ENCODE assay signal across 1 cellular context in genomic region chr16:21638573-21638975, GRCh38.
A peak's percentile ranks its signal among the peaks of the same experiment; 100 is the strongest.
TF ChIP-seq lines count a peak whose summit lies in the region.

No MANE protein-coding gene starts in this region.

TF ChIP-seq in HepG2, 621 proteins besides CTCF, POLR2A, EP300 and RAD21 (continued from another document and continues in another):
- TF ChIP-seq, protein P1, sequence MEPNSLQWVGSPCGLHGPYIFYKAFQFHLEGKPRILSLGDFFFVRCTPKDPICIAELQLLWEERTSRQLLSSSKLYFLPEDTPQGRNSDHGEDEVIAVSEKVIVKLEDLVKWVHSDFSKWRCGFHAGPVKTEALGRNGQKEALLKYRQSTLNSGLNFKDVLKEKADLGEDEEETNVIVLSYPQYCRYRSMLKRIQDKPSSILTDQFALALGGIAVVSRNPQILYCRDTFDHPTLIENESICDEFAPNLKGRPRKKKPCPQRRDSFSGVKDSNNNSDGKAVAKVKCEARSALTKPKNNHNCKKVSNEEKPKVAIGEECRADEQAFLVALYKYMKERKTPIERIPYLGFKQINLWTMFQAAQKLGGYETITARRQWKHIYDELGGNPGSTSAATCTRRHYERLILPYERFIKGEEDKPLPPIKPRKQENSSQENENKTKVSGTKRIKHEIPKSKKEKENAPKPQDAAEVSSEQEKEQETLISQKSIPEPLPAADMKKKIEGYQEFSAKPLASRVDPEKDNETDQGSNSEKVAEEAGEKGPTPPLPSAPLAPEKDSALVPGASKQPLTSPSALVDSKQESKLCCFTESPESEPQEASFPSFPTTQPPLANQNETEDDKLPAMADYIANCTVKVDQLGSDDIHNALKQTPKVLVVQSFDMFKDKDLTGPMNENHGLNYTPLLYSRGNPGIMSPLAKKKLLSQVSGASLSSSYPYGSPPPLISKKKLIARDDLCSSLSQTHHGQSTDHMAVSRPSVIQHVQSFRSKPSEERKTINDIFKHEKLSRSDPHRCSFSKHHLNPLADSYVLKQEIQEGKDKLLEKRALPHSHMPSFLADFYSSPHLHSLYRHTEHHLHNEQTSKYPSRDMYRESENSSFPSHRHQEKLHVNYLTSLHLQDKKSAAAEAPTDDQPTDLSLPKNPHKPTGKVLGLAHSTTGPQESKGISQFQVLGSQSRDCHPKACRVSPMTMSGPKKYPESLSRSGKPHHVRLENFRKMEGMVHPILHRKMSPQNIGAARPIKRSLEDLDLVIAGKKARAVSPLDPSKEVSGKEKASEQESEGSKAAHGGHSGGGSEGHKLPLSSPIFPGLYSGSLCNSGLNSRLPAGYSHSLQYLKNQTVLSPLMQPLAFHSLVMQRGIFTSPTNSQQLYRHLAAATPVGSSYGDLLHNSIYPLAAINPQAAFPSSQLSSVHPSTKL (CRISPR knock-in tag; IDR thresholded peaks at IDR 0.05) = peak; percentile 93
- TF ChIP-seq NFIC (IDR thresholded peaks at IDR 0.05; ENCODE audit: low read length) (peak; percentile 75), ZNF44 (CRISPR knock-in tag; IDR thresholded peaks at IDR 0.05) (no peak), FOXO1 (CRISPR knock-in tag; IDR thresholded peaks at IDR 0.05) (peak; percentile 42; the same call in 1 of the 2 replicates), SOX6 (IDR thresholded peaks at IDR 0.05) (no peak), SOX6 (CRISPR knock-in tag; IDR thresholded peaks at IDR 0.05) (peak; percentile 72), BHLHE40 (IDR thresholded peaks at IDR 0.05; ENCODE audit: low read length) (peak; percentile 56; the same call in 1 of the 2 replicates), ERF (CRISPR knock-in tag; IDR thresholded peaks at IDR 0.05) (peak; percentile 63; the same call in 1 of the 2 replicates), ZNF792 (CRISPR knock-in tag; IDR thresholded peaks at IDR 0.05) (0 out of 2 replicates have a peak, but pooled peaks have one; percentile 24), KLF16 (CRISPR knock-in tag; IDR thresholded peaks at IDR 0.05) (peak in 1 of 2 experiments; percentile 17; a peak in 1 of 4 replicates), ZNF770 (CRISPR knock-in tag; IDR thresholded peaks at IDR 0.05) (no peak), HNF4A (CRISPR knock-in tag; IDR thresholded peaks at IDR 0.05) (peak; percentile 44), ZSCAN9 (CRISPR knock-in tag; IDR thresholded peaks at IDR 0.05; ENCODE audit: borderline replicate concordance) (peak; percentile 49; the same call in 1 of the 2 replicates), YEATS2 (CRISPR knock-in tag; IDR thresholded peaks at IDR 0.05; ENCODE audit: borderline replicate concordance) (0 out of 2 replicates have a peak, but pooled peaks have one; percentile 30), STAG1 (CRISPR knock-in tag; IDR thresholded peaks at IDR 0.05) (0 out of 2 replicates have a peak, but pooled peaks have one; percentile 1), RERE (CRISPR knock-in tag; IDR thresholded peaks at IDR 0.05; ENCODE audit: low read depth) (peak; percentile 96), ZKSCAN1 (IDR thresholded peaks at IDR 0.05; ENCODE audit: low read length) (peak; percentile 90), SRSF9 (IDR thresholded peaks at IDR 0.05; ENCODE audit: borderline replicate concordance, insufficient read depth, low read depth, low read length, poor library complexity, severe bottlenecking) (no peak), HMG20A (CRISPR knock-in tag; IDR thresholded peaks at IDR 0.05; ENCODE audit: borderline replicate concordance) (peak; percentile 81), ONECUT2 (CRISPR knock-in tag; IDR thresholded peaks at IDR 0.05) (peak; percentile 89), PRPF4 (IDR thresholded peaks at IDR 0.05; ENCODE audit: low read depth, low read length, poor library complexity, severe bottlenecking) (peak; percentile 41), AKAP8 (CRISPR knock-in tag; IDR thresholded peaks at IDR 0.05) (no peak), ZC3H13 (CRISPR knock-in tag; IDR thresholded peaks at IDR 0.05) (no peak), JUNB (CRISPR knock-in tag; IDR thresholded peaks at IDR 0.05; ENCODE audit: borderline replicate concordance) (peak; percentile 80; the same call in 1 of the 2 replicates), KLF6 (CRISPR knock-in tag; IDR thresholded peaks at IDR 0.05) (no peak), ZNF746 (CRISPR knock-in tag; IDR thresholded peaks at IDR 0.05) (no peak), RCOR2 (CRISPR knock-in tag; IDR thresholded peaks at IDR 0.05) (peak; percentile 94), FOXJ3 (CRISPR knock-in tag; IDR thresholded peaks at IDR 0.05; ENCODE audit: borderline replicate concordance) (peak; percentile 63; the same call in 1 of the 2 replicates), ZNF784 (CRISPR knock-in tag; IDR thresholded peaks at IDR 0.05; ENCODE audit: borderline replicate concordance) (0 out of 2 replicates have a peak, but pooled peaks have one; percentile 43), TARDBP (CRISPR knock-in tag; IDR thresholded peaks at IDR 0.05) (peak; percentile 55; the same call in 1 of the 2 replicates)
- TF ChIP-seq, protein P2, sequence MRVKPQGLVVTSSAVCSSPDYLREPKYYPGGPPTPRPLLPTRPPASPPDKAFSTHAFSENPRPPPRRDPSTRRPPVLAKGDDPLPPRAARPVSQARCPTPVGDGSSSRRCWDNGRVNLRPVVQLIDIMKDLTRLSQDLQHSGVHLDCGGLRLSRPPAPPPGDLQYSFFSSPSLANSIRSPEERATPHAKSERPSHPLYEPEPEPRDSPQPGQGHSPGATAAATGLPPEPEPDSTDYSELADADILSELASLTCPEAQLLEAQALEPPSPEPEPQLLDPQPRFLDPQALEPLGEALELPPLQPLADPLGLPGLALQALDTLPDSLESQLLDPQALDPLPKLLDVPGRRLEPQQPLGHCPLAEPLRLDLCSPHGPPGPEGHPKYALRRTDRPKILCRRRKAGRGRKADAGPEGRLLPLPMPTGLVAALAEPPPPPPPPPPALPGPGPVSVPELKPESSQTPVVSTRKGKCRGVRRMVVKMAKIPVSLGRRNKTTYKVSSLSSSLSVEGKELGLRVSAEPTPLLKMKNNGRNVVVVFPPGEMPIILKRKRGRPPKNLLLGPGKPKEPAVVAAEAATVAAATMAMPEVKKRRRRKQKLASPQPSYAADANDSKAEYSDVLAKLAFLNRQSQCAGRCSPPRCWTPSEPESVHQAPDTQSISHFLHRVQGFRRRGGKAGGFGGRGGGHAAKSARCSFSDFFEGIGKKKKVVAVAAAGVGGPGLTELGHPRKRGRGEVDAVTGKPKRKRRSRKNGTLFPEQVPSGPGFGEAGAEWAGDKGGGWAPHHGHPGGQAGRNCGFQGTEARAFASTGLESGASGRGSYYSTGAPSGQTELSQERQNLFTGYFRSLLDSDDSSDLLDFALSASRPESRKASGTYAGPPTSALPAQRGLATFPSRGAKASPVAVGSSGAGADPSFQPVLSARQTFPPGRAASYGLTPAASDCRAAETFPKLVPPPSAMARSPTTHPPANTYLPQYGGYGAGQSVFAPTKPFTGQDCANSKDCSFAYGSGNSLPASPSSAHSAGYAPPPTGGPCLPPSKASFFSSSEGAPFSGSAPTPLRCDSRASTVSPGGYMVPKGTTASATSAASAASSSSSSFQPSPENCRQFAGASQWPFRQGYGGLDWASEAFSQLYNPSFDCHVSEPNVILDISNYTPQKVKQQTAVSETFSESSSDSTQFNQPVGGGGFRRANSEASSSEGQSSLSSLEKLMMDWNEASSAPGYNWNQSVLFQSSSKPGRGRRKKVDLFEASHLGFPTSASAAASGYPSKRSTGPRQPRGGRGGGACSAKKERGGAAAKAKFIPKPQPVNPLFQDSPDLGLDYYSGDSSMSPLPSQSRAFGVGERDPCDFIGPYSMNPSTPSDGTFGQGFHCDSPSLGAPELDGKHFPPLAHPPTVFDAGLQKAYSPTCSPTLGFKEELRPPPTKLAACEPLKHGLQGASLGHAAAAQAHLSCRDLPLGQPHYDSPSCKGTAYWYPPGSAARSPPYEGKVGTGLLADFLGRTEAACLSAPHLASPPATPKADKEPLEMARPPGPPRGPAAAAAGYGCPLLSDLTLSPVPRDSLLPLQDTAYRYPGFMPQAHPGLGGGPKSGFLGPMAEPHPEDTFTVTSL (CRISPR knock-in tag; IDR thresholded peaks at IDR 0.05; ENCODE audit: borderline replicate concordance) = peak; percentile 75
- TF ChIP-seq, protein P3, sequence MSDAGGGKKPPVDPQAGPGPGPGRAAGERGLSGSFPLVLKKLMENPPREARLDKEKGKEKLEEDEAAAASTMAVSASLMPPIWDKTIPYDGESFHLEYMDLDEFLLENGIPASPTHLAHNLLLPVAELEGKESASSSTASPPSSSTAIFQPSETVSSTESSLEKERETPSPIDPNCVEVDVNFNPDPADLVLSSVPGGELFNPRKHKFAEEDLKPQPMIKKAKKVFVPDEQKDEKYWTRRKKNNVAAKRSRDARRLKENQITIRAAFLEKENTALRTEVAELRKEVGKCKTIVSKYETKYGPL (CRISPR knock-in tag; IDR thresholded peaks at IDR 0.05) = no peak
- TF ChIP-seq, protein P4, sequence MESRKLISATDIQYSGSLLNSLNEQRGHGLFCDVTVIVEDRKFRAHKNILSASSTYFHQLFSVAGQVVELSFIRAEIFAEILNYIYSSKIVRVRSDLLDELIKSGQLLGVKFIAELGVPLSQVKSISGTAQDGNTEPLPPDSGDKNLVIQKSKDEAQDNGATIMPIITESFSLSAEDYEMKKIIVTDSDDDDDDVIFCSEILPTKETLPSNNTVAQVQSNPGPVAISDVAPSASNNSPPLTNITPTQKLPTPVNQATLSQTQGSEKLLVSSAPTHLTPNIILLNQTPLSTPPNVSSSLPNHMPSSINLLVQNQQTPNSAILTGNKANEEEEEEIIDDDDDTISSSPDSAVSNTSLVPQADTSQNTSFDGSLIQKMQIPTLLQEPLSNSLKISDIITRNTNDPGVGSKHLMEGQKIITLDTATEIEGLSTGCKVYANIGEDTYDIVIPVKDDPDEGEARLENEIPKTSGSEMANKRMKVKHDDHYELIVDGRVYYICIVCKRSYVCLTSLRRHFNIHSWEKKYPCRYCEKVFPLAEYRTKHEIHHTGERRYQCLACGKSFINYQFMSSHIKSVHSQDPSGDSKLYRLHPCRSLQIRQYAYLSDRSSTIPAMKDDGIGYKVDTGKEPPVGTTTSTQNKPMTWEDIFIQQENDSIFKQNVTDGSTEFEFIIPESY (CRISPR knock-in tag; IDR thresholded peaks at IDR 0.05) = peak; percentile 82
- TF ChIP-seq, protein P5, sequence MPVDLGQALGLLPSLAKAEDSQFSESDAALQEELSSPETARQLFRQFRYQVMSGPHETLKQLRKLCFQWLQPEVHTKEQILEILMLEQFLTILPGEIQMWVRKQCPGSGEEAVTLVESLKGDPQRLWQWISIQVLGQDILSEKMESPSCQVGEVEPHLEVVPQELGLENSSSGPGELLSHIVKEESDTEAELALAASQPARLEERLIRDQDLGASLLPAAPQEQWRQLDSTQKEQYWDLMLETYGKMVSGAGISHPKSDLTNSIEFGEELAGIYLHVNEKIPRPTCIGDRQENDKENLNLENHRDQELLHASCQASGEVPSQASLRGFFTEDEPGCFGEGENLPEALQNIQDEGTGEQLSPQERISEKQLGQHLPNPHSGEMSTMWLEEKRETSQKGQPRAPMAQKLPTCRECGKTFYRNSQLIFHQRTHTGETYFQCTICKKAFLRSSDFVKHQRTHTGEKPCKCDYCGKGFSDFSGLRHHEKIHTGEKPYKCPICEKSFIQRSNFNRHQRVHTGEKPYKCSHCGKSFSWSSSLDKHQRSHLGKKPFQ (CRISPR knock-in tag; IDR thresholded peaks at IDR 0.05; ENCODE audit: insufficient replicate concordance) = peak; percentile 23
- TF ChIP-seq, protein P6, sequence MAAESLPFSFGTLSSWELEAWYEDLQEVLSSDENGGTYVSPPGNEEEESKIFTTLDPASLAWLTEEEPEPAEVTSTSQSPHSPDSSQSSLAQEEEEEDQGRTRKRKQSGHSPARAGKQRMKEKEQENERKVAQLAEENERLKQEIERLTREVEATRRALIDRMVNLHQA (CRISPR knock-in tag; IDR thresholded peaks at IDR 0.05) = no peak
